In the genomic region with DNA sequence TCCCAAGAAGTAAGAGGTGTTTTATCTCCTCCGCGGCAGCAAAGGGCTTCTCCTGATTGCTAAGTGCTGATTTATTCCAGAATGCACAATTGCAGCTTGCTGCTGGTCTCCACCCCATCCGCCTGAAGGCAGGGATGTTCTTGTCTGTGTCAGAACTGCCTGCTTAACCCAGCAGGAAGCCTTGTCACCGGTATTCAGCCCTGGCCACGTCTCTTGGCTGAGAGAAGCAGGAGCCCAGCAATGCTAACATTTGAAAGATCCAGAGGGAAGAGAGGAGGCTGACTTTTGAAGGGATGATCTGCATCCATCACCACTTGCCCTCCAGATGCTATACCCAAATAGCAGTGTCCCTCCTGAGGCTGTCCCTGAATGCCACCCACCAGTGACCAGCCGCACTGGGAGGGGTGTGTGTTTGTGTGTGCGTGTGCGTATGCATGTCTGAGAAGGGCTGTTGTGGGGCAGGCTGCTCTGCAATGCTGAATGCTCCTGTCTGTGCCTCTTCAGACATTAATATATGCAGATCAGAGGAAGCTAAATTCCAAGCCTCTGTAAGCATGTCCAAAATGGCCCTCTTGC, we compare ENCODE assay signal across 8 cellular contexts. TPM values are rescaled to one million over a fixed set of nuclear protein-coding genes. Genes with fewer than 3 reads are reported as not detected.
A peak's percentile ranks its signal among the peaks of the same experiment; 100 is the strongest.
DNase-seq lines count a peak whose midpoint lies in the region; ATAC-seq and TF ChIP-seq lines count a peak whose summit lies in the region.

No MANE protein-coding gene starts in this region.

- H3K9me3 Mint-ChIP-seq in WTC11 = no peaks in the 10 kb centered on the region

- peak overlapping the region in 1 of 2 donors; percentile 28 for H3K4me3 ChIP-seq in esophagus (ENCODE audit: low read depth in 1 of 2, low read length in 2 of 2)
- peak overlapping the region; percentile 1 to 2 for H3K4me3 ChIP-seq in prostate gland

- no peaks in the 10 kb centered on the region for H3K27me3 Mint-ChIP-seq in WTC11 (ENCODE audit: low read depth)

- no peak for TF ChIP-seq POLR2A in prostate gland (IDR thresholded peaks at IDR 0.05)

- H3K9me3 ChIP-seq in esophagus (ENCODE audit: control insufficient read depth in 2 of 2, insufficient read depth in 1 of 2, low read depth in 1 of 2, low read length in 1 of 2) (no peaks in the 10 kb centered on the region), prostate gland (no peaks in the 10 kb centered on the region)

- CTCF ChIA-PET in WTC11 (lab: Charles Lee) = interaction anchor here (0.8 kb wide), 1 partner anchor 47 kb away, joined by 3 read pairs; no protein-coding TSS in a partner anchor

- H3K36me3 ChIP-seq in esophagus (ENCODE audit: control insufficient read depth in 2 of 2, insufficient read depth in 2 of 2, low read length in 1 of 2) (no peaks in the 10 kb centered on the region), prostate gland (no peaks in the 10 kb centered on the region)

- peak; percentile 55 for DNase-seq in G401 (ENCODE audit: low spot score)
- peak; percentile 35 for DNase-seq in WTC11 (ENCODE audit: low spot score)
- DNase-seq in prostate gland (ENCODE audit: low spot score) = peak; percentile 12
- no peak for DNase-seq in T1000 (lab: John Stamatoyannopoulos, UW)
- no peak for DNase-seq in midbrain (lab: John Stamatoyannopoulos, UW)

- in situ Hi-C loops in G401 (cut with HindIII; ENCODE audit: low sequenced_read_pairs) = no loop called here

- H3K27ac Mint-ChIP-seq in WTC11 = no peak overlapping the region

- TF ChIP-seq CTCF in WTC11 (IDR thresholded peaks at IDR 0.05) (no peak), prostate gland (IDR thresholded peaks at IDR 0.05) (no peak)

- H3K27me3 ChIP-seq in esophagus (ENCODE audit: control insufficient read depth in 1 of 2, insufficient read depth in 2 of 2, low read length in 2 of 2) = no peaks in the 10 kb centered on the region
- H3K27me3 ChIP-seq in prostate gland (replicated peaks; ENCODE audit: insufficient read depth) = no peaks in the 10 kb centered on the region

- peaks cover 2 to 5% of the 10 kb centered on the region in 2 donors for H3K4me1 ChIP-seq in esophagus (ENCODE audit: control insufficient read depth in 2 of 2, insufficient read depth in 2 of 2, low read length in 1 of 2)
- H3K4me1 ChIP-seq in prostate gland (replicated peaks) = no peaks in the 10 kb centered on the region

- no peak overlapping the region for H3K4me3 Mint-ChIP-seq in WTC11

- 27 to 34% methylated on average over 8 of the region's 8 CpGs for WGBS in esophagus, 2 donors
- 32% methylated on average over 8 of the region's 8 CpGs for WGBS in prostate gland

- H3K4me1 Mint-ChIP-seq in WTC11 = peaks cover 29% of the 10 kb centered on the region

- no peaks in the 10 kb centered on the region for H3K36me3 Mint-ChIP-seq in WTC11

- ATAC-seq in WTC11 (peak; percentile 73), HG03457 (IDR thresholded peaks at IDR 0.05; ENCODE audit: unreplicated experiment) (no peak), HG03342 (IDR thresholded peaks at IDR 0.05; ENCODE audit: unreplicated experiment) (no peak)

- intact Hi-C loops in prostate gland (cut with DNase I) = no loop called here

- POLR2A ChIA-PET in WTC11 (lab: Charles Lee) = no interaction called here

- H3K27ac ChIP-seq in esophagus (ENCODE audit: low read depth in 2 of 2, low read length in 1 of 2) (peak overlapping the region; percentile 11 to 25), prostate gland (no peak overlapping the region)

TF ChIP-seq in WTC11, 78 proteins besides CTCF, POLR2A, EP300 and RAD21:
- TF ChIP-seq NFATC4 (CRISPR knock-in tag; IDR thresholded peaks at IDR 0.05) (no peak), CREM (CRISPR knock-in tag; IDR thresholded peaks at IDR 0.05) (no peak), ELF4 (CRISPR knock-in tag; IDR thresholded peaks at IDR 0.05; ENCODE audit: low read depth) (no peak), ZNF317 (CRISPR knock-in tag; IDR thresholded peaks at IDR 0.05; ENCODE audit: borderline replicate concordance, low read depth) (no peak), KAT7 (CRISPR knock-in tag; IDR thresholded peaks at IDR 0.05; ENCODE audit: borderline replicate concordance) (no peak), CBFB (CRISPR knock-in tag; IDR thresholded peaks at IDR 0.05; ENCODE audit: low read depth) (no peak)
- TF ChIP-seq, protein P1, sequence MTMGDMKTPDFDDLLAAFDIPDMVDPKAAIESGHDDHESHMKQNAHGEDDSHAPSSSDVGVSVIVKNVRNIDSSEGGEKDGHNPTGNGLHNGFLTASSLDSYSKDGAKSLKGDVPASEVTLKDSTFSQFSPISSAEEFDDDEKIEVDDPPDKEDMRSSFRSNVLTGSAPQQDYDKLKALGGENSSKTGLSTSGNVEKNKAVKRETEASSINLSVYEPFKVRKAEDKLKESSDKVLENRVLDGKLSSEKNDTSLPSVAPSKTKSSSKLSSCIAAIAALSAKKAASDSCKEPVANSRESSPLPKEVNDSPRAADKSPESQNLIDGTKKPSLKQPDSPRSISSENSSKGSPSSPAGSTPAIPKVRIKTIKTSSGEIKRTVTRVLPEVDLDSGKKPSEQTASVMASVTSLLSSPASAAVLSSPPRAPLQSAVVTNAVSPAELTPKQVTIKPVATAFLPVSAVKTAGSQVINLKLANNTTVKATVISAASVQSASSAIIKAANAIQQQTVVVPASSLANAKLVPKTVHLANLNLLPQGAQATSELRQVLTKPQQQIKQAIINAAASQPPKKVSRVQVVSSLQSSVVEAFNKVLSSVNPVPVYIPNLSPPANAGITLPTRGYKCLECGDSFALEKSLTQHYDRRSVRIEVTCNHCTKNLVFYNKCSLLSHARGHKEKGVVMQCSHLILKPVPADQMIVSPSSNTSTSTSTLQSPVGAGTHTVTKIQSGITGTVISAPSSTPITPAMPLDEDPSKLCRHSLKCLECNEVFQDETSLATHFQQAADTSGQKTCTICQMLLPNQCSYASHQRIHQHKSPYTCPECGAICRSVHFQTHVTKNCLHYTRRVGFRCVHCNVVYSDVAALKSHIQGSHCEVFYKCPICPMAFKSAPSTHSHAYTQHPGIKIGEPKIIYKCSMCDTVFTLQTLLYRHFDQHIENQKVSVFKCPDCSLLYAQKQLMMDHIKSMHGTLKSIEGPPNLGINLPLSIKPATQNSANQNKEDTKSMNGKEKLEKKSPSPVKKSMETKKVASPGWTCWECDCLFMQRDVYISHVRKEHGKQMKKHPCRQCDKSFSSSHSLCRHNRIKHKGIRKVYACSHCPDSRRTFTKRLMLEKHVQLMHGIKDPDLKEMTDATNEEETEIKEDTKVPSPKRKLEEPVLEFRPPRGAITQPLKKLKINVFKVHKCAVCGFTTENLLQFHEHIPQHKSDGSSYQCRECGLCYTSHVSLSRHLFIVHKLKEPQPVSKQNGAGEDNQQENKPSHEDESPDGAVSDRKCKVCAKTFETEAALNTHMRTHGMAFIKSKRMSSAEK (CRISPR knock-in tag; IDR thresholded peaks at IDR 0.05; ENCODE audit: borderline replicate concordance) = no peak
- TF ChIP-seq, protein P2, sequence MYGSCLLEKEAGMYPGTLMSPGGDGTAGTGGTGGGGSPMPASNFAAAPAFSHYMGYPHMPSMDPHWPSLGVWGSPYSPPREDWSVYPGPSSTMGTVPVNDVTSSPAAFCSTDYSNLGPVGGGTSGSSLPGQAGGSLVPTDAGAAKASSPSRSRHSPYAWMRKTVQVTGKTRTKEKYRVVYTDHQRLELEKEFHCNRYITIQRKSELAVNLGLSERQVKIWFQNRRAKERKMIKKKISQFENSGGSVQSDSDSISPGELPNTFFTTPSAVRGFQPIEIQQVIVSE (CRISPR knock-in tag; IDR thresholded peaks at IDR 0.05; ENCODE audit: borderline replicate concordance) = no peak
- TF ChIP-seq, protein P3, sequence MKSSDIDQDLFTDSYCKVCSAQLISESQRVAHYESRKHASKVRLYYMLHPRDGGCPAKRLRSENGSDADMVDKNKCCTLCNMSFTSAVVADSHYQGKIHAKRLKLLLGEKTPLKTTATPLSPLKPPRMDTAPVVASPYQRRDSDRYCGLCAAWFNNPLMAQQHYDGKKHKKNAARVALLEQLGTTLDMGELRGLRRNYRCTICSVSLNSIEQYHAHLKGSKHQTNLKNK (CRISPR knock-in tag; IDR thresholded peaks at IDR 0.05) = no peak
- TF ChIP-seq, protein P4, sequence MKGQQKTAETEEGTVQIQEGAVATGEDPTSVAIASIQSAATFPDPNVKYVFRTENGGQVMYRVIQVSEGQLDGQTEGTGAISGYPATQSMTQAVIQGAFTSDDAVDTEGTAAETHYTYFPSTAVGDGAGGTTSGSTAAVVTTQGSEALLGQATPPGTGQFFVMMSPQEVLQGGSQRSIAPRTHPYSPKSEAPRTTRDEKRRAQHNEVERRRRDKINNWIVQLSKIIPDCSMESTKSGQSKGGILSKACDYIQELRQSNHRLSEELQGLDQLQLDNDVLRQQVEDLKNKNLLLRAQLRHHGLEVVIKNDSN (CRISPR knock-in tag; IDR thresholded peaks at IDR 0.05) = no peak

RNA-seq across cellular contexts. Expression of a gene that starts 4.0 kb away (rescaled TPM):
- total RNA-seq in G401 (2014; rRNA removed; shearing (Covaris generic)) = 3.6 TPM in 1 of 2 replicates, not detected in the other
- total RNA-seq in WTC11 (2021) (not detected in 3 replicates), prostate gland (1 to 10 TPM in 1 of 2 donors, under 1 TPM in 1; 0.40 to 1.7 TPM)
- under 1 TPM; 0.28 to 0.98 TPM for polyA plus RNA-seq in esophagus

Comparison
In these comparisons a context has a peak if more than half of its experiments do, and no peak if none do; other contexts are left out.
1. DNase-seq: peak in G401 (single experiment), WTC11 (single experiment) and prostate gland (single experiment); none in T1000 (single experiment) and midbrain (single experiment).
2. H3K27ac ChIP-seq: peak in esophagus (2 of 2); none in prostate gland (0 of 2).